Comparison of ENCODE assay signal across 8 cellular contexts in genomic region chr1:227762231-227762911, GRCh38. TPM values are rescaled to one million over a fixed set of nuclear protein-coding genes. Genes with fewer than 3 reads are reported as not detected.
DNase-seq lines count a peak whose midpoint lies in the region; ATAC-seq lines count a peak whose summit lies in the region.

No MANE protein-coding gene starts in this region.

- H3K4me3 ChIP-seq in mesendoderm (ENCODE audit: low read length): no peak overlapping the region

- H3K18ac ChIP-seq in mesendoderm (ENCODE audit: low read length): no peak overlapping the region

- peaks cover 6% of the 10 kb centered on the region for H3K79me1 ChIP-seq in mesendoderm (ENCODE audit: low read length)

- in situ Hi-C loops in Caki2 (cut with HindIII; ENCODE audit: low pct_unique_long_range_greater_than_20kb, low sequenced_read_pairs): no loop called here

- H2AK5ac ChIP-seq in mesendoderm (ENCODE audit: low read length): no peak overlapping the region

- no peak overlapping the region for H2BK120ac ChIP-seq in mesendoderm (ENCODE audit: low read depth, low read length)

- no peak overlapping the region for H4K5ac ChIP-seq in mesendoderm (ENCODE audit: low read length)

- H3K36me3 ChIP-seq in mesendoderm (ENCODE audit: control insufficient read depth, insufficient read depth, low read length): peaks cover 13% of the 10 kb centered on the region

- H3K56ac ChIP-seq in mesendoderm (ENCODE audit: low read length): no peak overlapping the region

- H3K4me1 ChIP-seq in mesendoderm (ENCODE audit: control insufficient read depth, low read depth, low read length): no peaks in the 10 kb centered on the region

- no peak overlapping the region for H2BK15ac ChIP-seq in mesendoderm (replicated peaks; ENCODE audit: low read depth)

- H3K27me3 ChIP-seq in mesendoderm (ENCODE audit: insufficient read depth, low read length, poor library complexity): no peaks in the 10 kb centered on the region

- DNase-seq in Caki2 (ENCODE audit: low read depth): peak; percentile 79
- peak; percentile 81 for DNase-seq in HT1080 (ENCODE audit: low read depth)
- peak; percentile 58 for DNase-seq in NOMO-1 treated with DMSO at 0.1 percent for 48 hours (lab: John Stamatoyannopoulos, UW; ENCODE audit: unreplicated experiment)
- peak; percentile 92 for DNase-seq in activated CD8-positive, alpha-beta memory T cell treated with anti-CD3 and anti-CD28 coated beads for 24 hours
- peak; percentile 73 for DNase-seq in effector CD8-positive, alpha-beta T cell (lab: John Stamatoyannopoulos, UW)
- peak; percentile 87 for DNase-seq in mesendoderm
- peak; percentile 63 for DNase-seq in stimulated activated CD8-positive, alpha-beta memory T cell treated with anti-CD3 and anti-CD28 coated beads, Interleukin-15, amount 100 ng/mL, for 24 hours (ENCODE audit: low read depth)

- no peak overlapping the region for H3K4ac ChIP-seq in mesendoderm (ENCODE audit: low read depth, low read length)

- H3K79me2 ChIP-seq in mesendoderm (ENCODE audit: control insufficient read depth, insufficient read depth, low read length): no peaks in the 10 kb centered on the region

- no peak overlapping the region for H2BK5ac ChIP-seq in mesendoderm (ENCODE audit: low read length)

- no peak overlapping the region for H3K23ac ChIP-seq in mesendoderm (ENCODE audit: low read length)

- ATAC-seq in GM21447 (IDR thresholded peaks at IDR 0.05; ENCODE audit: unreplicated experiment): peak; percentile 68

- no peak overlapping the region for H3K4me2 ChIP-seq in mesendoderm (ENCODE audit: low read length)

- no CpG with 5 or more reads among the region's 22 CpGs for WGBS in mesendoderm (ENCODE audit: extremely low coverage, insufficient coverage, low lambda C conversion rate)

- no peak overlapping the region for H4K8ac ChIP-seq in mesendoderm (ENCODE audit: low read depth, low read length)

- H3K9ac ChIP-seq in mesendoderm (ENCODE audit: low read length): no peak overlapping the region

- no peak overlapping the region for H3K27ac ChIP-seq in mesendoderm (ENCODE audit: low read depth, low read length)

RNA-seq across cellular contexts. Expression of gene SNAP47, which starts 27.1 kb away (rescaled TPM):
- 79.8 and 86.1 TPM in 2 replicates for total RNA-seq in Caki2 (2014; rRNA removed; shearing (Covaris generic); ENCODE audit: low replicate concordance)
- total RNA-seq in HT1080 (2014; rRNA removed; shearing (Covaris generic)): 43.6 and 47.0 TPM in 2 replicates
- 32.5 and 34.8 TPM in 2 replicates for polyA plus RNA-seq in HT1080 (2015; cell fraction: cytosol; rRNA removed)
- polyA plus RNA-seq in HT1080 (2015; cell fraction: nucleus; rRNA removed): 18.7 and 22.7 TPM in 2 replicates
- 20.3 TPM for polyA plus RNA-seq in mesendoderm (2013, experiment 1 of 2)
- 20.4 TPM for polyA plus RNA-seq in mesendoderm (2013, experiment 2 of 2)

RNA-seq across cellular contexts. Expression of gene JMJD4, which starts 27.3 kb away (rescaled TPM):
- total RNA-seq in Caki2 (2014; rRNA removed; shearing (Covaris generic); ENCODE audit: low replicate concordance): 45.4 and 70.1 TPM in 2 replicates
- total RNA-seq in HT1080 (2014; rRNA removed; shearing (Covaris generic)): 37.7 and 47.6 TPM in 2 replicates
- 19.7 and 20.4 TPM in 2 replicates for polyA plus RNA-seq in HT1080 (2015; cell fraction: cytosol; rRNA removed)
- 26.3 and 31.5 TPM in 2 replicates for polyA plus RNA-seq in HT1080 (2015; cell fraction: nucleus; rRNA removed)
- 10.8 TPM for polyA plus RNA-seq in mesendoderm (2013, experiment 1 of 2)
- polyA plus RNA-seq in mesendoderm (2013, experiment 2 of 2): 10.8 TPM

RNA-seq across cellular contexts. Expression of gene PRSS38, which starts 53.1 kb away (rescaled TPM):
- not detected in 2 replicates for total RNA-seq in Caki2 (2014; rRNA removed; shearing (Covaris generic); ENCODE audit: low replicate concordance)
- total RNA-seq in HT1080 (2014; rRNA removed; shearing (Covaris generic)): not detected in 2 replicates
- polyA plus RNA-seq in HT1080 (2015; cell fraction: cytosol; rRNA removed): not detected in 2 replicates
- polyA plus RNA-seq in HT1080 (2015; cell fraction: nucleus; rRNA removed): not detected in 2 replicates
- polyA plus RNA-seq in mesendoderm (2013, experiment 1 of 2): not detected
- not detected for polyA plus RNA-seq in mesendoderm (2013, experiment 2 of 2)
